In genomic region chr18:73756256-73757091, GRCh38 we compare ENCODE assay signal across 24 cellular contexts.
DNase-seq lines count a peak whose midpoint lies in the region; ATAC-seq and TF ChIP-seq lines count a peak whose summit lies in the region.
"Had no signal": no experiment of that assay in that cellular context is flagged by ENCODE, and none has a peak within 500 bp of the region (broad histone marks: within the 10 kb centered on the region; RNA-seq: fewer than 3 reads in every experiment).

No MANE protein-coding gene starts in this region.

- no peak for TF ChIP-seq CTCF in C4-2B (conservative IDR thresholded peaks at IDR 0.05)
- no peak for TF ChIP-seq CTCF in activated CD8-positive, alpha-beta T cell treated with anti-CD3 and anti-CD28 coated beads for 36 hours (IDR thresholded peaks at IDR 0.05)
- TF ChIP-seq CTCF in CD4-positive, alpha-beta T cell (IDR thresholded peaks at IDR 0.05): no peak

- no peaks in the 10 kb centered on the region for H3K9me3 Mint-ChIP-seq in activated CD8-positive, alpha-beta T cell treated with anti-CD3 and anti-CD28 coated beads for 36 hours
- H3K9me3 Mint-ChIP-seq in CD4-positive, alpha-beta T cell: no peaks in the 10 kb centered on the region
- H3K9me3 Mint-ChIP-seq: activated CD4-positive, alpha-beta T cell treated with anti-CD3 and anti-CD28 coated beads, Interleukin-2, amount 10 ng/mL, durations not matched to agents 7 days and 5 days; HFFc6; mesothelial cell of epicardium had no signal

- H3K36me3 Mint-ChIP-seq in activated CD8-positive, alpha-beta T cell treated with anti-CD3 and anti-CD28 coated beads for 36 hours (ENCODE audit: low read depth): no peaks in the 10 kb centered on the region
- H3K36me3 Mint-ChIP-seq in CD4-positive, alpha-beta T cell (ENCODE audit: low read depth): no peaks in the 10 kb centered on the region
- H3K36me3 Mint-ChIP-seq: mesothelial cell of epicardium; naive thymus-derived CD4-positive, alpha-beta T cell had no signal

- CTCF ChIA-PET in activated CD8-positive, alpha-beta T cell treated with anti-CD3 and anti-CD28 coated beads for 36 hours (lab: Charles Lee): no interaction called here
- CTCF ChIA-PET in CD4-positive, alpha-beta T cell (lab: Charles Lee): no interaction called here

- H3K4me1 Mint-ChIP-seq in activated CD8-positive, alpha-beta T cell treated with anti-CD3 and anti-CD28 coated beads for 36 hours (ENCODE audit: low read depth): no peaks in the 10 kb centered on the region
- H3K4me1 Mint-ChIP-seq in CD4-positive, alpha-beta T cell (ENCODE audit: low read depth): no peaks in the 10 kb centered on the region
- H3K4me1 Mint-ChIP-seq: activated CD4-positive, alpha-beta T cell treated with anti-CD3 and anti-CD28 coated beads, Interleukin-2, amount 10 ng/mL, durations not matched to agents 7 days and 5 days; mesothelial cell of epicardium; naive thymus-derived CD4-positive, alpha-beta T cell had no signal

- H3K4me3 Mint-ChIP-seq in activated CD8-positive, alpha-beta T cell treated with anti-CD3 and anti-CD28 coated beads for 36 hours: no peak overlapping the region
- H3K4me3 Mint-ChIP-seq in CD4-positive, alpha-beta T cell: no peak overlapping the region
- H3K4me3 Mint-ChIP-seq: activated CD4-positive, alpha-beta T cell treated with anti-CD3 and anti-CD28 coated beads, Interleukin-2, amount 10 ng/mL, durations not matched to agents 7 days and 5 days; HFFc6; mesothelial cell of epicardium; naive thymus-derived CD4-positive, alpha-beta T cell had no signal

- H3K27ac ChIP-seq in C4-2B: peak overlapping the region; percentile 69
- no peak overlapping the region for H3K27ac ChIP-seq in CD4-positive, alpha-beta T cell (ENCODE audit: low read depth, low read length)
- H3K27ac ChIP-seq: GM23248, transverse colon had no signal

- H3K9me3 ChIP-seq in CD4-positive, alpha-beta T cell (ENCODE audit: control insufficient read depth, low read length): no peaks in the 10 kb centered on the region
- H3K9me3 ChIP-seq: transverse colon had no signal

- intact Hi-C loops in activated CD8-positive, alpha-beta T cell treated with anti-CD3 and anti-CD28 coated beads for 36 hours (cut with micrococcal nuclease): no loop called here
- intact Hi-C loops in CD4-positive, alpha-beta T cell (cut with DNase I, micrococcal nuclease): no loop called here

- H3K27ac Mint-ChIP-seq in activated CD8-positive, alpha-beta T cell treated with anti-CD3 and anti-CD28 coated beads for 36 hours: no peak overlapping the region
- no peak overlapping the region for H3K27ac Mint-ChIP-seq in CD4-positive, alpha-beta T cell
- H3K27ac Mint-ChIP-seq: activated CD4-positive, alpha-beta T cell treated with anti-CD3 and anti-CD28 coated beads, Interleukin-2, amount 10 ng/mL, durations not matched to agents 7 days and 5 days; HFFc6; mesothelial cell of epicardium; naive thymus-derived CD4-positive, alpha-beta T cell had no signal

- ATAC-seq in esophagus mucosa: peak; percentile 17
- no peak for ATAC-seq in activated CD8-positive, alpha-beta T cell treated with anti-CD3 and anti-CD28 coated beads for 36 hours
- no peak for ATAC-seq in CD4-positive, alpha-beta T cell (ENCODE audit: poor library complexity)
- ATAC-seq: HepG2; left ventricle myocardium superior; naive thymus-derived CD4-positive, alpha-beta T cell had no signal

- POLR2A ChIA-PET in activated CD8-positive, alpha-beta T cell treated with anti-CD3 and anti-CD28 coated beads for 36 hours (lab: Charles Lee): no interaction called here
- POLR2A ChIA-PET in CD4-positive, alpha-beta T cell (lab: Charles Lee): no interaction called here

- H3K27me3 ChIP-seq in CD4-positive, alpha-beta T cell (ENCODE audit: control insufficient read depth, insufficient read depth, low read length): no peaks in the 10 kb centered on the region
- H3K27me3 ChIP-seq: transverse colon had no signal

- H3K27me3 Mint-ChIP-seq in activated CD8-positive, alpha-beta T cell treated with anti-CD3 and anti-CD28 coated beads for 36 hours: no peaks in the 10 kb centered on the region
- no peaks in the 10 kb centered on the region for H3K27me3 Mint-ChIP-seq in CD4-positive, alpha-beta T cell
- H3K27me3 Mint-ChIP-seq: activated CD4-positive, alpha-beta T cell treated with anti-CD3 and anti-CD28 coated beads, Interleukin-2, amount 10 ng/mL, durations not matched to agents 7 days and 5 days; naive thymus-derived CD4-positive, alpha-beta T cell had no signal

- peak; percentile 42 for DNase-seq in Daoy (ENCODE audit: low read depth)
- DNase-seq in NCI-H69 (lab: John Stamatoyannopoulos, UW): peak; percentile 74
- DNase-seq in activated CD8-positive, alpha-beta T cell treated with anti-CD3 and anti-CD28 coated beads for 36 hours: no peak
- no peak for DNase-seq in globus pallidus (ENCODE audit: low spot score)
- no peak for DNase-seq in CD4-positive, alpha-beta T cell
- DNase-seq: activated CD4-positive, alpha-beta T cell treated with anti-CD3 and anti-CD28 coated beads, Interleukin-2, amount 10 ng/mL, durations not matched to agents 7 days and 5 days; activated naive CD4-positive, alpha-beta T cell; activated T-cell treated with anti-CD3 and anti-CD28 coated beads, Interleukin-2, amount 50 U/mL, for 48 hours; glutamatergic neuron; GM23248; HFFc6; islet precursor cell; left ventricle myocardium superior; naive thymus-derived CD4-positive, alpha-beta T cell; NCI-H2081 treated with DMSO at 0.1 percent for 48 hours; NCI-H226; occipital lobe; SIG-M5; T-helper 9 cell; transverse colon had no signal

Comparison
In these comparisons a context has a peak if more than half of its experiments do, and no peak if none do; other contexts are left out.
1. DNase-seq: peak in Daoy (single experiment) and NCI-H69 (single experiment); none in activated CD8-positive, alpha-beta T cell treated with anti-CD3 and anti-CD28 coated beads for 36 hours (single experiment), globus pallidus (single experiment) and CD4-positive, alpha-beta T cell (0 of 10).